11 cellular contexts compared by ENCODE assay signal in the genomic region with DNA sequence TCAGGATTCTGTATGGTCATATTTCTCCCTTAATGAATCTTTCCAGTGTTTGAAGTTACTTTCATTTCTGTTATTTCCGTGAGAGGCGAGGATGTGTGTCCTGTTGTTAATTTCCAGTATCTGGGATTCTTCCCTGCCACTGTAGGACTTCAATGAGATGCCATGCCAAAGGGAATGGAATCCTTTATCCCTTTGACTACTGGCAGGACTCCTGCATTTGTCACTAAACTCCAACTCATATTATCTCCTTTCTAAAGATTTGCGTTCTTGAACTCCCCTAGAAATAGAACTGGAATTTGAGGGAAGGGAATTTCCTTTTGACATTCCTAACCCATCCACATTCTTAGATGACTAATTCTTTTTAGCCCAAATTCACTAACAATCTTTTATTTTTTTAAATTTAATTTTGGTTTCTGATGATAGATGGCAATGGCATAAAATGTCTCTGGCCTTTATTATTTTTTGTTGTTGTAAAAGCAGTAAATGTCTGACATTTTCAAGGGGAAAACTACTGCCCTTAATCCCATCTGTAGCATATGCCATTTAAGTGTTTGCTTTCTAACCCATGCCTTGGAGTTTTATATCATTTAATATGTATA.
DNase-seq lines count a peak whose midpoint lies in the region; ATAC-seq and TF ChIP-seq lines count a peak whose summit lies in the region.
"Had no signal": no experiment of that assay in that cellular context is flagged by ENCODE, and none has a peak within 500 bp of the region (broad histone marks: within the 10 kb centered on the region; RNA-seq: fewer than 3 reads in every experiment).

No MANE protein-coding gene starts in this region.

- no peaks in the 10 kb centered on the region for H4K20me1 ChIP-seq in mammary epithelial cell (ENCODE audit: insufficient read depth, low read length)

- in situ Hi-C loops in mammary epithelial cell (cut with MboI; ENCODE audit: low sequenced_read_pairs in 2 of 2) = no loop called here
- in situ Hi-C loops in ACHN (cut with HindIII; ENCODE audit: low pct_ligation_motif_present, low pct_unique_long_range_greater_than_20kb, low sequenced_read_pairs) = no loop called here

- TF ChIP-seq CTCF in mammary epithelial cell (conservative IDR thresholded peaks at IDR 0.05 in 1 of 2, IDR thresholded peaks at IDR 0.05 in 1 of 2; ENCODE audit: extremely low read depth in 1 of 2, insufficient read depth in 1 of 2, low read depth in 1 of 2, low read length in 2 of 2) = no peak
- no peak for TF ChIP-seq CTCF in lung (IDR thresholded peaks at IDR 0.05; ENCODE audit: control extremely low read depth, extremely low read depth)
- no peak for TF ChIP-seq CTCF in tibial nerve (IDR thresholded peaks at IDR 0.05)

- TF ChIP-seq POLR2A in tibial nerve (IDR thresholded peaks at IDR 0.05) = no peak

- H3K36me3 ChIP-seq in mammary epithelial cell (ENCODE audit: insufficient read depth, low read length) (peaks cover 28% of the 10 kb centered on the region), lung (ENCODE audit: control insufficient read depth in 2 of 2, insufficient read depth in 2 of 2, low read length in 2 of 2) (peaks cover 11 to 34% of the 10 kb centered on the region in 2 donors), tibial nerve (peaks cover 5 to 66% (median 11%) of the 10 kb centered on the region in 3 donors)

- intact Hi-C loops in mammary epithelial cell (cut with micrococcal nuclease) = no loop called here

- dilution Hi-C loops in mammary epithelial cell (cut with HindIII; ENCODE audit: low sequenced_read_pairs) = no loop called here

- H3K4me1 Mint-ChIP-seq in activated T-cell treated with anti-CD3 and anti-CD28 coated beads, Interleukin-2, amount 50 U/mL, for 24 hours (ENCODE audit: low read depth) = peaks cover 19% of the 10 kb centered on the region

- H3K9me3 Mint-ChIP-seq in activated T-cell treated with anti-CD3 and anti-CD28 coated beads, Interleukin-2, amount 50 U/mL, for 24 hours = no peaks in the 10 kb centered on the region

- no peak overlapping the region for H3K4me3 Mint-ChIP-seq in activated T-cell treated with anti-CD3 and anti-CD28 coated beads, Interleukin-2, amount 50 U/mL, for 24 hours

- no peak overlapping the region for H3K4me2 ChIP-seq in mammary epithelial cell (ENCODE audit: insufficient read depth, low read depth, low read length)

- no peaks in the 10 kb centered on the region for H3K27me3 ChIP-seq in mammary epithelial cell (ENCODE audit: insufficient read depth, low read length)
- no peaks in the 10 kb centered on the region for H3K27me3 ChIP-seq in lung (ENCODE audit: control insufficient read depth, insufficient read depth)
- no peaks in the 10 kb centered on the region for H3K27me3 ChIP-seq in tibial nerve
- H3K27me3 ChIP-seq: cardiac muscle cell had no signal

- 70% methylated on average over 3 of the region's 3 CpGs for WGBS in mammary epithelial cell (ENCODE audit: low coverage, missing lambda C conversion rate)
- WGBS in lung, 2 donors = 48 to 70% methylated on average over 3 of the region's 3 CpGs
- 14 to 21% methylated on average over 3 of the region's 3 CpGs for WGBS in tibial nerve, 2 donors

- peaks cover 49% of the 10 kb centered on the region for H3K79me2 ChIP-seq in mammary epithelial cell (ENCODE audit: insufficient read depth, low read length)

- peaks cover 33% of the 10 kb centered on the region for H3K4me1 ChIP-seq in mammary epithelial cell (ENCODE audit: insufficient read depth, low read length)
- peaks cover 21 to 58% of the 10 kb centered on the region in 2 donors for H3K4me1 ChIP-seq in lung (ENCODE audit: control insufficient read depth in 2 of 2, insufficient read depth in 2 of 2, low read length in 2 of 2)
- H3K4me1 ChIP-seq in tibial nerve = peaks cover 0 to 94% (median 45%) of the 10 kb centered on the region in 4 donors

- no peak overlapping the region for H3K9ac ChIP-seq in mammary epithelial cell (ENCODE audit: insufficient read depth, low read length)

- H3K9me3 ChIP-seq in mammary epithelial cell (replicated peaks; ENCODE audit: insufficient read depth, low read length) (no peaks in the 10 kb centered on the region), lung (ENCODE audit: control insufficient read depth in 2 of 2, insufficient read depth in 1 of 2, low read length in 1 of 2) (no peaks in the 10 kb centered on the region), tibial nerve (no peaks in the 10 kb centered on the region)

- no peak for ATAC-seq in lung (ENCODE audit: insufficient read depth, low FRiP score)
- no peak for ATAC-seq in GM21423 (IDR thresholded peaks at IDR 0.05; ENCODE audit: unreplicated experiment)

- DNase-seq in activated T-cell treated with anti-CD3 and anti-CD28 coated beads, Interleukin-2, amount 50 U/mL, for 24 hours = no peak
- no peak for DNase-seq in activated T-cell treated with anti-CD3 and anti-CD28 coated beads, Interleukin-2, amount 50 U/mL, for 48 hours
- DNase-seq in mammary epithelial cell = no peak
- DNase-seq in lung (ENCODE audit: low spot score) = no peak
- no peak for DNase-seq in tibial nerve (ENCODE audit: low spot score in 2 of 2)
- no peak for DNase-seq in NCI-H146 (lab: John Stamatoyannopoulos, UW)
- DNase-seq in ACHN = no peak
- DNase-seq: left cardiac atrium, NCI-H1436 had no signal

- CTCF ChIA-PET in mammary epithelial cell (lab: Charles Lee; ENCODE audit: low non-redundant PET) = no interaction called here

- H2AFZ ChIP-seq in mammary epithelial cell (ENCODE audit: low read depth, low read length) = no peak overlapping the region

- no peaks in the 10 kb centered on the region for H3K27me3 Mint-ChIP-seq in activated T-cell treated with anti-CD3 and anti-CD28 coated beads, Interleukin-2, amount 50 U/mL, for 24 hours

- H3K27ac ChIP-seq in mammary epithelial cell (ENCODE audit: insufficient read depth, low read depth, low read length) = peak overlapping the region; percentile 21
- peak overlapping the region; percentile 82 to 92 for H3K27ac ChIP-seq in lung (ENCODE audit: low read depth in 1 of 2, low read length in 1 of 2)
- H3K27ac ChIP-seq in tibial nerve = peak overlapping the region in 3 of 4 donors; percentile 74 to 89 (median 81)

- H3K27ac Mint-ChIP-seq in activated T-cell treated with anti-CD3 and anti-CD28 coated beads, Interleukin-2, amount 50 U/mL, for 24 hours = peak overlapping the region; percentile 66

- peaks cover 74% of the 10 kb centered on the region for H3K36me3 Mint-ChIP-seq in activated T-cell treated with anti-CD3 and anti-CD28 coated beads, Interleukin-2, amount 50 U/mL, for 24 hours (ENCODE audit: low read depth)

- no peak for TF ChIP-seq EP300 in tibial nerve (IDR thresholded peaks at IDR 0.05)

- H3K4me3 ChIP-seq in mammary epithelial cell (replicated peaks in 1 of 3; ENCODE audit: insufficient read depth in 1 of 3, low read depth in 2 of 3, low read length in 3 of 3) (no peak overlapping the region), lung (no peak overlapping the region), tibial nerve (no peak overlapping the region)
- H3K4me3 ChIP-seq: cardiac muscle cell had no signal

- no TSS peak for BruUV-seq in mammary epithelial cell (replicated peaks; lab: Mats Ljungman, UMichigan)

Comparison
In these comparisons a context has a peak if more than half of its experiments do, and no peak if none do; other contexts are left out.
1. H3K27ac ChIP-seq: peak in every context shown above with its lines; median percentile 87 in lung; 81 in tibial nerve; 21 in mammary epithelial cell.